33 cellular contexts compared by ENCODE assay signal in genomic region chr12:114588061-114588460, GRCh38.
"Had no signal": no experiment of that assay in that cellular context is flagged by ENCODE, and none has a peak within 500 bp of the region (broad histone marks: within the 10 kb centered on the region; RNA-seq: fewer than 3 reads in every experiment).

No MANE protein-coding gene starts in this region.

- H3K36me3 ChIP-seq: Peyer's patch, WERI-Rb-1 had no signal

- H3K4me3 Mint-ChIP-seq: activated CD4-positive, alpha-beta memory T cell treated with anti-CD3 and anti-CD28 coated beads, Interleukin-2, amount 10 ng/mL, durations not matched to agents 7 days and 5 days; activated CD8-positive, alpha-beta memory T cell treated with anti-CD3 and anti-CD28 coated beads, Interleukin-2, amount 10 ng/mL, durations not matched to agents 7 days and 5 days; activated naive CD4-positive, alpha-beta T cell treated with anti-CD3 and anti-CD28 coated beads, Interleukin-2, amount 10 ng/mL, durations not matched to agents 7 days and 5 days; activated naive CD8-positive, alpha-beta T cell; activated naive CD8-positive, alpha-beta T cell treated with anti-CD3 and anti-CD28 coated beads, Interleukin-2, amount 50 U/mL, for 24 hours; brain had no signal

- H3K27ac Mint-ChIP-seq: activated CD4-positive, alpha-beta memory T cell treated with anti-CD3 and anti-CD28 coated beads, Interleukin-2, amount 10 ng/mL, durations not matched to agents 7 days and 5 days; activated CD8-positive, alpha-beta memory T cell treated with anti-CD3 and anti-CD28 coated beads, Interleukin-2, amount 10 ng/mL, durations not matched to agents 7 days and 5 days; activated naive CD4-positive, alpha-beta T cell treated with anti-CD3 and anti-CD28 coated beads, Interleukin-2, amount 10 ng/mL, durations not matched to agents 7 days and 5 days; activated naive CD8-positive, alpha-beta T cell; activated naive CD8-positive, alpha-beta T cell treated with anti-CD3 and anti-CD28 coated beads, Interleukin-2, amount 50 U/mL, for 24 hours; brain had no signal

- H3K4me1 ChIP-seq: Peyer's patch had no signal

- H3K9me3 Mint-ChIP-seq: activated naive CD4-positive, alpha-beta T cell treated with anti-CD3 and anti-CD28 coated beads, Interleukin-2, amount 10 ng/mL, durations not matched to agents 7 days and 5 days had no signal

- H3K27me3 Mint-ChIP-seq: activated CD4-positive, alpha-beta memory T cell treated with anti-CD3 and anti-CD28 coated beads, Interleukin-2, amount 10 ng/mL, durations not matched to agents 7 days and 5 days; activated CD8-positive, alpha-beta memory T cell treated with anti-CD3 and anti-CD28 coated beads, Interleukin-2, amount 10 ng/mL, durations not matched to agents 7 days and 5 days; activated naive CD4-positive, alpha-beta T cell treated with anti-CD3 and anti-CD28 coated beads, Interleukin-2, amount 10 ng/mL, durations not matched to agents 7 days and 5 days; activated naive CD8-positive, alpha-beta T cell; activated naive CD8-positive, alpha-beta T cell treated with anti-CD3 and anti-CD28 coated beads, Interleukin-2, amount 50 U/mL, for 24 hours had no signal

- H3K4me3 ChIP-seq: Peyer's patch had no signal

- H3K27ac ChIP-seq: KMS-11, Peyer's patch, WERI-Rb-1 had no signal

- H3K36me3 Mint-ChIP-seq: activated CD8-positive, alpha-beta memory T cell treated with anti-CD3 and anti-CD28 coated beads, Interleukin-2, amount 10 ng/mL, durations not matched to agents 7 days and 5 days; activated naive CD4-positive, alpha-beta T cell treated with anti-CD3 and anti-CD28 coated beads, Interleukin-2, amount 10 ng/mL, durations not matched to agents 7 days and 5 days; activated naive CD8-positive, alpha-beta T cell; brain had no signal

- H3K4me1 Mint-ChIP-seq: activated CD4-positive, alpha-beta memory T cell treated with anti-CD3 and anti-CD28 coated beads, Interleukin-2, amount 10 ng/mL, durations not matched to agents 7 days and 5 days; activated CD8-positive, alpha-beta memory T cell treated with anti-CD3 and anti-CD28 coated beads, Interleukin-2, amount 10 ng/mL, durations not matched to agents 7 days and 5 days; activated naive CD4-positive, alpha-beta T cell treated with anti-CD3 and anti-CD28 coated beads, Interleukin-2, amount 10 ng/mL, durations not matched to agents 7 days and 5 days; activated naive CD8-positive, alpha-beta T cell treated with anti-CD3 and anti-CD28 coated beads, Interleukin-2, amount 50 U/mL, for 24 hours; brain had no signal

- H3K9me3 ChIP-seq: Peyer's patch had no signal

- DNase-seq: activated CD4-positive, alpha-beta memory T cell treated with anti-CD3 and anti-CD28 coated beads, Interleukin-2, amount 10 ng/mL, durations not matched to agents 7 days and 5 days; activated CD4-positive, alpha-beta T cell treated with anti-CD3 and anti-CD28 coated beads for 1 hour; activated CD4-positive, alpha-beta T cell treated with anti-CD3 and anti-CD28 coated beads for 48 hours; activated CD4-positive, CD25-positive, alpha-beta regulatory T cell; activated CD8-positive, alpha-beta memory T cell treated with anti-CD3 and anti-CD28 coated beads for 24 hours; activated CD8-positive, alpha-beta memory T cell treated with anti-CD3 and anti-CD28 coated beads, Interleukin-2, amount 10 ng/mL, durations not matched to agents 7 days and 5 days; activated CD8-positive, alpha-beta memory T cell treated with anti-CD3 and anti-CD28 coated beads, Interleukin-2, amount 50 U/mL, for 48 hours; activated effector memory CD4-positive, alpha-beta T cell treated with Interleukin-2 at 50 U/mL for 16 hours; activated naive CD4-positive, alpha-beta T cell treated with anti-CD3 and anti-CD28 coated beads, Interleukin-2, amount 10 ng/mL, durations not matched to agents 7 days and 5 days; activated naive CD8-positive, alpha-beta T cell treated with anti-CD3 and anti-CD28 coated beads, Interleukin-2, amount 50 U/mL, for 24 hours; activated T-cell treated with anti-CD3 and anti-CD28 coated beads, Interleukin-2, amount 50 U/mL, for 48 hours; anterior cingulate cortex; MM.1S; MV-4-11; NCI-H1092; NCI-H1436 treated with DMSO at 0.1 percent for 48 hours; NCI-H1694 treated with DMSO at 0.1 percent for 48 hours; NCI-H2029; NCI-H2107; NCI-H2171; NCI-H510A; NCI-H526; NCI-H748 treated with DMSO at 0.1 percent for 48 hours; NK-92 treated with Interleukin-12 subunit alpha and Interleukin-12 subunit beta, amount 100 ng/mL, for 24 hours; PC-3; Peyer's patch; RPMI8226; SHP77 treated with DMSO at 0.1 percent for 48 hours; T1000; WERI-Rb-1 had no signal

- ATAC-seq: activated CD8-positive, alpha-beta memory T cell treated with anti-CD3 and anti-CD28 coated beads, Interleukin-2, amount 10 ng/mL, durations not matched to agents 7 days and 5 days; activated naive CD8-positive, alpha-beta T cell treated with anti-CD3 and anti-CD28 coated beads, Interleukin-2, amount 50 U/mL, for 24 hours; PC-3 had no signal

- H3K27me3 ChIP-seq: Peyer's patch had no signal
